1 cellular context compared by ENCODE assay signal in the genomic region with DNA sequence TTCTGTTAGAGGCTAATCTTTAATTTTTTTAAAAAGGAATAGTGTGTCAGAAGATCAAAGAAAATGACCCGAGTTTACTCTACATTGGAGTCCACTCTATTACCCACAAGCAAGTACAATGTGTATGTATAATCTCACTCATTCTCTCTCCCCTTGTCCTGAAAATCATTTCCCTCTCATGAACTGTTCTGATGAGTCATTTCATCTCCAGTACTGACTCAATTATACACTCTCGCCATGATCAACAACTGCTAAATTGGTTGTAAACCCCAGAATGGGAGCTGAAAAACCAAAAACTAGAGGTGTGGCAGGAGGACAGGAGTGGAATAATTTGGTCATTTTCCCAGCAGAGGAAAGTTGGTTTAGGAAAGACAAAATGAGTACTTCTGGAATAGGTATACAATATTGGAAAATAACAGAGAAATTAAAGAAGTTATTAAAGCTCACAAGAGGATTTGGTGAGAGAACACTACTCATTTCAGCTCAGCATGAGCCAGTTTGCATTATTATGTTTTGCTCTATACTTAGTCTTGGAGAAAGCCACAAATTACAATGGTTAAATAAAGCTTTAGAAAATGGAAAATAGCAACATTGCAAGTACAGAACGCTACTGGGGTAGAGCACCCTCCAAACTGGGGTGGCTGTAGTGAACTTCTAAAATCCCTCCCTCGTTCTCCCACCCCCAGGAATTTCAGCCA.
TF ChIP-seq lines count a peak whose summit lies in the region.

No MANE protein-coding gene starts in this region.

TF ChIP-seq in HepG2, 621 proteins besides CTCF, POLR2A, EP300 and RAD21 (continued from another document):
- no peak for TF ChIP-seq PRDM4 (CRISPR knock-in tag; IDR thresholded peaks at IDR 0.05; ENCODE audit: borderline replicate concordance)
- no peak for TF ChIP-seq MXD3 (CRISPR knock-in tag; IDR thresholded peaks at IDR 0.05)
- no peak for TF ChIP-seq POLR2G (IDR thresholded peaks at IDR 0.05; ENCODE audit: low read depth, low read length)
- TF ChIP-seq ZNF160 (CRISPR knock-in tag; IDR thresholded peaks at IDR 0.05) = no peak
- TF ChIP-seq NFE2L2 (IDR thresholded peaks at IDR 0.05; ENCODE audit: low read length) = no peak
